Comparison of ENCODE assay signal across 16 cellular contexts in the genomic region with DNA sequence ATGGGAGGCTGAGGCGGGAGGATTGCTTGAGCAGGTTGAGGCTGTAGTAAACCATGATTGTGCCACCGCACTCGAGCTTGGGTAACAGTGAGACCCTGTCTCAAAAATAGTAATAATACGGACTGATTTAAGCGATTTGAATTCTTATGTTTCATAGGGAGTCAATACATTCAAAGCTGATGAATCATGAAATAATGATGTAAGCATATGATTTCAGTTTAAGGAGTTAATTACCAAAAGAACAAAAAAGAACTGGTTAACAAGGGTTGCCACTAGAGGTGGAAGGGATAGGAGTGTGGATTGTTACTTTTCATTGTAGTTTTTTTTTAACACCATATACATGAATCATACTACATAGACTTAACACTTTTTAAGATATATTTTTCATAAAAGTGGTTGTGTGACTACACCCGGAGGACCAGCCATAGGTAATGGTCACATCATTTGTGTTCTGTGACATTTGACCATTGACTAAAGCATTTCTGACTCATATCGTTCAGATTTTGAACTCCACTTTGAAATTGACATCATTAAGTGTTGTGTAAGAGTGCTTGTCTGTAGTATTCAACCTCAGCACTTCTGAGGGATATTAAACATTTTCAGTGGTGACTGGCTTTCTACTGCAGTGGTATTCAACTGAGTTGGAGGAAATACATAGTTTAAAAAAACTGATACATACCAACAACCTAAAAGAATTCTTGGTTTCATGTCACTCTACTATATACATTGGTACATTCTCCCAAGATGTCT. TPM values are rescaled to one million over a fixed set of nuclear protein-coding genes. Genes with fewer than 3 reads are reported as not detected.
A peak's percentile ranks its signal among the peaks of the same experiment; 100 is the strongest.
DNase-seq lines count a peak whose midpoint lies in the region; ATAC-seq and TF ChIP-seq lines count a peak whose summit lies in the region.
"Had no signal": no experiment of that assay in that cellular context is flagged by ENCODE, and none has a peak within 500 bp of the region (broad histone marks: within the 10 kb centered on the region; RNA-seq: fewer than 3 reads in every experiment).

No MANE protein-coding gene starts in this region.

- peaks cover 3% of the 10 kb centered on the region; the same call in 1 of the 2 replicates for H3F3A ChIP-seq in PC-9 (ENCODE audit: insufficient read depth, low read depth)

- H4K8ac ChIP-seq in neuronal stem cell (ENCODE audit: low read depth, low read length): no peak overlapping the region

- H3K9me3 ChIP-seq in PC-9 (ENCODE audit: insufficient read depth, low read depth) (no peaks in the 10 kb centered on the region), neuronal stem cell (replicated peaks in 1 of 2; ENCODE audit: control insufficient read depth in 2 of 2, insufficient read depth in 1 of 2, low read depth in 1 of 2, low read length in 2 of 2) (peaks cover 0 to 2% of the 10 kb centered on the region in 2 donors)
- H3K9me3 ChIP-seq: gastrocnemius medialis, mucosa of descending colon, ovary, SJSA1 had no signal

- H2BK15ac ChIP-seq in neuronal stem cell (ENCODE audit: low read length): no peak overlapping the region

- H3K4me1 ChIP-seq in PC-9 (replicated peaks; ENCODE audit: insufficient read depth): no peaks in the 10 kb centered on the region
- H3K4me1 ChIP-seq in neuronal stem cell (ENCODE audit: control insufficient read depth in 2 of 2, insufficient read depth in 1 of 2, low read depth in 1 of 2, low read length in 2 of 2): no peaks in the 10 kb centered on the region
- H3K4me1 ChIP-seq: gastrocnemius medialis had no signal

- DNase-seq in EH (ENCODE audit: low read depth): peak; percentile 73
- DNase-seq in PC-9: peak in 1 of 2 experiments; percentile 45
- no peak for DNase-seq in neuronal stem cell (ENCODE audit: low spot score)
- no peak for DNase-seq in GM13976 (ENCODE audit: low spot score)
- DNase-seq in RPMI8226: no peak
- no peak for DNase-seq in NCI-H1417 treated with DMSO at 0.1 percent for 48 hours (lab: John Stamatoyannopoulos, UW)
- DNase-seq: aorta, DMS79, gastrocnemius medialis, immature natural killer cell, mucosa of descending colon, ovary had no signal

- H3K9me2 ChIP-seq in PC-9 (ENCODE audit: insufficient read depth): no peaks in the 10 kb centered on the region

- H3K4me3 ChIP-seq in PC-9: no peak overlapping the region
- H3K4me3 ChIP-seq in neuronal stem cell (ENCODE audit: low read length in 2 of 2): no peak overlapping the region
- H3K4me3 ChIP-seq: BLaER1 treated with 17β-estradiol and CSF1 and Interleukin-3, amounts not matched to agents 10 nM and 100 nM; gastrocnemius medialis; mucosa of descending colon; ovary; SJSA1 had no signal

- H3K4me2 ChIP-seq in PC-9 (no peak overlapping the region), neuronal stem cell (ENCODE audit: insufficient read depth, low read length, poor library complexity, severe bottlenecking) (no peak overlapping the region)
- H3K4me2 ChIP-seq: BLaER1 treated with 17β-estradiol and CSF1 and Interleukin-3, amounts not matched to agents 10 nM and 100 nM had no signal

- no peak overlapping the region for H2BK120ac ChIP-seq in neuronal stem cell (ENCODE audit: low read depth, low read length)

- ATAC-seq in esophagus mucosa: peak; percentile 49
- ATAC-seq in HG02981 (IDR thresholded peaks at IDR 0.05; ENCODE audit: unreplicated experiment): no peak
- ATAC-seq: gastrocnemius medialis, mucosa of descending colon had no signal

- H3K27ac ChIP-seq in PC-9: peak overlapping the region; percentile 23; the same call in 1 of the 2 replicates
- peak overlapping the region; percentile 51 for H3K27ac ChIP-seq in neuronal stem cell (replicated peaks; ENCODE audit: low read length)
- H3K27ac ChIP-seq: BLaER1 treated with 17β-estradiol and CSF1 and Interleukin-3, amounts not matched to agents 10 nM and 100 nM; gastrocnemius medialis; ovary; SJSA1 had no signal

- BruUV-seq in PC-9 (replicated peaks; lab: Mats Ljungman, UMichigan): no TSS peak

- H2BK5ac ChIP-seq in neuronal stem cell (ENCODE audit: low read length): no peak overlapping the region

- no peak overlapping the region for H3K23ac ChIP-seq in neuronal stem cell (ENCODE audit: low read depth, low read length, poor library complexity)

- no peaks in the 10 kb centered on the region for H3K79me1 ChIP-seq in neuronal stem cell (ENCODE audit: low read depth, low read length)

- H3K36me3 ChIP-seq in PC-9 (ENCODE audit: low read depth): no peaks in the 10 kb centered on the region
- H3K36me3 ChIP-seq in neuronal stem cell (replicated peaks in 1 of 2; ENCODE audit: control insufficient read depth in 2 of 2, insufficient read depth in 2 of 2, low read length in 2 of 2): peaks cover 4 to 15% of the 10 kb centered on the region in 2 donors
- H3K36me3 ChIP-seq: ovary, SJSA1 had no signal

- WGBS in neuronal stem cell (ENCODE audit: extremely low coverage in 2 of 2, insufficient read length in 2 of 2, insufficient replicate concordance in 1 of 2), 2 donors: no CpG with 5 or more reads among the region's 7 CpGs

- H2AFZ ChIP-seq in PC-9 (no peak overlapping the region), neuronal stem cell (ENCODE audit: low read length) (no peak overlapping the region)

- H3K9ac ChIP-seq in neuronal stem cell (ENCODE audit: low read depth, low read length, poor library complexity): no peak overlapping the region
- H3K9ac ChIP-seq: BLaER1 treated with 17β-estradiol and CSF1 and Interleukin-3, amounts not matched to agents 10 nM and 100 nM had no signal

- H3K79me2 ChIP-seq in PC-9 (ENCODE audit: low read depth): no peaks in the 10 kb centered on the region

- no peak overlapping the region for H3K4ac ChIP-seq in neuronal stem cell (ENCODE audit: low read length)

- no peak for TF ChIP-seq CTCF in PC-9 (conservative IDR thresholded peaks at IDR 0.05)
- TF ChIP-seq CTCF in GM13976 (IDR thresholded peaks at IDR 0.05; ENCODE audit: borderline replicate concordance, control extremely low read depth, extremely low read depth, insufficient read depth, missing control alignments): no peak

- no peak overlapping the region for H4K91ac ChIP-seq in neuronal stem cell (ENCODE audit: low read depth, low read length, poor library complexity)

- intact Hi-C loops in PC-9 (cut with micrococcal nuclease; ENCODE audit: unreplicated experiment): no loop called here

- H4K20me1 ChIP-seq in PC-9 (ENCODE audit: insufficient read depth): no peaks in the 10 kb centered on the region

- in situ Hi-C loops in GM13976 (cut with MboI; ENCODE audit: low sequenced_read_pairs, unreplicated experiment): no loop called here

- POLR2A ChIA-PET in PC-9 (lab: Charles Lee; ENCODE audit: unreplicated experiment): no interaction called here

- H2AK5ac ChIP-seq in neuronal stem cell (ENCODE audit: low read depth, low read length): no peak overlapping the region

- no peak overlapping the region for H2BK12ac ChIP-seq in neuronal stem cell (ENCODE audit: low read length)

- H3K27me3 ChIP-seq in PC-9 (ENCODE audit: insufficient read depth, low read depth): no peaks in the 10 kb centered on the region
- H3K27me3 ChIP-seq in neuronal stem cell (ENCODE audit: control insufficient read depth in 3 of 3, insufficient read depth in 3 of 3, low read depth in 1 of 3, low read length in 3 of 3): no peaks in the 10 kb centered on the region
- H3K27me3 ChIP-seq: BLaER1 treated with 17β-estradiol and CSF1 and Interleukin-3, amounts not matched to agents 10 nM and 100 nM; gastrocnemius medialis; ovary; SJSA1 had no signal

- H3K18ac ChIP-seq in neuronal stem cell (ENCODE audit: low read length): no peak overlapping the region

- no peak overlapping the region for H3K14ac ChIP-seq in neuronal stem cell (ENCODE audit: low read length)

- CTCF ChIA-PET in PC-9 (lab: Charles Lee): no interaction called here

RNA-seq across cellular contexts. Expression of a gene that starts 7.0 kb away (rescaled TPM):
- 5.2 and 8.8 TPM in 2 replicates for total RNA-seq in PC-9 (2021)
- total RNA-seq in esophagus mucosa: 4.5 TPM
- 8.3 TPM for polyA plus RNA-seq in neuronal stem cell (2013, experiment 1 of 2)
- polyA plus RNA-seq in neuronal stem cell (2013, experiment 2 of 2): 8.3 TPM

RNA-seq across cellular contexts. Expression of a gene that starts 24.3 kb away (rescaled TPM):
- 24.7 and 40.7 TPM in 2 replicates for total RNA-seq in PC-9 (2021)
- 27.3 TPM for total RNA-seq in esophagus mucosa
- polyA plus RNA-seq in neuronal stem cell (2013, experiment 1 of 2): 28.8 TPM
- 29.7 TPM for polyA plus RNA-seq in neuronal stem cell (2013, experiment 2 of 2)

RNA-seq across cellular contexts. Expression of a gene that starts 40.0 kb away (rescaled TPM):
- total RNA-seq in PC-9 (2021): 20.5 and 22.6 TPM in 2 replicates
- total RNA-seq in esophagus mucosa: 24.4 TPM
- 10.9 TPM for polyA plus RNA-seq in neuronal stem cell (2013, experiment 1 of 2)
- 12.0 TPM for polyA plus RNA-seq in neuronal stem cell (2013, experiment 2 of 2)
